ENCODE assay signal across 10 cellular contexts in the genomic region with DNA sequence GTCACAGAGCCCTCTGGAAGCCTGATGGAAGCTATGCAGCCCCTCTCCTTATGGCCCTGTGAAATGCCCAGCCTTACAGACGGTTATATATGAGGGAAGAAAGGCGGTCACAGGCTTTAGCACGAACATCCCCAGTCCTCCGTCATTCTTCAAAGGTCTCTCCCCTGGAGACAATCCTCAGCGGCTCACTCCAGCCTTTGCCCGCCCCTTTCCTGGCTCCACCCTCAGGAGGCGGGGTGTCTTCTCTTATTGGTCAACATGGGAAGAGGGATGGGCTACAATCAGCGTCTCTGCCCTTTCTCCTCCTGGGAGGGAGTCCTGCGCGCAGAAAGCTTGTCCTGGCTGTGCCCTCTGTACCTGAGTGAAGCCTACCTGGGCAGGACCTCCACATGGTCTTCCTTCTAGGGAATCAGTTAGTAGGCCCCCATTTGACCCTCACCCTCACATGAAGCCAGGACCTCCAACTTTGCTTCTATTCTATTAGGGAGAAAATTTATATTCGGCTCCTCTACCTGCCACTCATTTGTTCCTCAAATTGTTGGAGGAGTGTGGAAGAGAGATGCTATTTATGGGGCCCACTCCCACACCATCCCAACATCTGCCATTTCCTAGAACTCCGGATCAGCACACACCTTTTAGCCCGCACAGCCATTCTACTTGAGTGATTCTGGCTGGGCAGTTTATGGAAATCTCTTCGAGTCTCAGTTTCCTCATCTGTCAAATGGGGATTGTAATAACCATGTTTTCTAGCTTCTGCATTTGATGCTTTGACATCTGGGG.
DNase-seq lines count a peak whose midpoint lies in the region; ATAC-seq and TF ChIP-seq lines count a peak whose summit lies in the region.
"Had no signal": no experiment of that assay in that cellular context is flagged by ENCODE, and none has a peak within 500 bp of the region (broad histone marks: within the 10 kb centered on the region; RNA-seq: fewer than 3 reads in every experiment).

No MANE protein-coding gene starts in this region.

- H3K27me3 ChIP-seq in MM.1S (replicated peaks; ENCODE audit: insufficient read depth, low read length): peaks cover 66% of the 10 kb centered on the region

- H3K27ac ChIP-seq in MM.1S (ENCODE audit: low read length) (no peak overlapping the region), caudate nucleus (ENCODE audit: low read depth, low read length) (no peak overlapping the region)
- H3K27ac ChIP-seq: coronary artery had no signal

- no peaks in the 10 kb centered on the region for H3K79me2 ChIP-seq in MM.1S (ENCODE audit: low read length)

- H3K4me2 ChIP-seq in MM.1S (ENCODE audit: low read depth, low read length): no peak overlapping the region

- no peaks in the 10 kb centered on the region for H3F3A ChIP-seq in MM.1S (ENCODE audit: insufficient read depth, low read length)

- no peaks in the 10 kb centered on the region for H3K9me3 ChIP-seq in MM.1S (replicated peaks; ENCODE audit: insufficient read depth, low read length)

- no peak for ATAC-seq in GM19328 (IDR thresholded peaks at IDR 0.05; ENCODE audit: unreplicated experiment)
- ATAC-seq: left ventricle myocardium superior had no signal

- H2AFZ ChIP-seq in MM.1S (ENCODE audit: low read length): no peak overlapping the region

- H4K20me1 ChIP-seq in MM.1S (ENCODE audit: insufficient read depth, low read length): no peaks in the 10 kb centered on the region

- peak; percentile 31 to 43 for DNase-seq in activated CD4-positive, alpha-beta T cell treated with anti-CD3 and anti-CD28 coated beads, Interleukin-2, amount 50 U/mL, for 48 hours
- DNase-seq in activated CD4-positive, alpha-beta T cell treated with anti-CD3 and anti-CD28 coated beads for 4 hours: no peak
- peak; percentile 16 for DNase-seq in MM.1S
- DNase-seq in caudate nucleus (lab: John Stamatoyannopoulos, UW): peak in 43 of 61 donors; percentile 21 to 90 (median 64)
- DNase-seq in nucleus accumbens (lab: John Stamatoyannopoulos, UW): peak in 39 of 56 donors; percentile 10 to 78 (median 36)
- DNase-seq in DMS114 treated with DMSO at 0.1 percent for 48 hours (lab: John Stamatoyannopoulos, UW; ENCODE audit: unreplicated experiment): no peak
- no peak for DNase-seq in effector CD8-positive, alpha-beta T cell (lab: John Stamatoyannopoulos, UW)
- DNase-seq: left ventricle myocardium superior had no signal

- no peaks in the 10 kb centered on the region for H3K9me2 ChIP-seq in MM.1S (replicated peaks; ENCODE audit: insufficient read depth, low read length)

- no peaks in the 10 kb centered on the region for H3K4me1 ChIP-seq in MM.1S (ENCODE audit: low read length)

- no peak for TF ChIP-seq CTCF in MM.1S (IDR thresholded peaks at IDR 0.05; ENCODE audit: low read length)

- no peaks in the 10 kb centered on the region for H3K36me3 ChIP-seq in MM.1S (replicated peaks; ENCODE audit: insufficient read depth, low read length)

- no peak overlapping the region for H3K4me3 ChIP-seq in MM.1S (ENCODE audit: low read length)
- H3K4me3 ChIP-seq: coronary artery had no signal

- H3K9ac ChIP-seq in MM.1S (ENCODE audit: low read length): no peak overlapping the region

Comparison
In these comparisons a context has a peak if more than half of its experiments do, and no peak if none do; other contexts are left out.
1. DNase-seq: peak in activated CD4-positive, alpha-beta T cell treated with anti-CD3 and anti-CD28 coated beads, Interleukin-2, amount 50 U/mL, for 48 hours (2 of 2), MM.1S (single experiment), caudate nucleus (43 of 61) and nucleus accumbens (39 of 56); none in activated CD4-positive, alpha-beta T cell treated with anti-CD3 and anti-CD28 coated beads for 4 hours (0 of 2), DMS114 treated with DMSO at 0.1 percent for 48 hours (single experiment) and effector CD8-positive, alpha-beta T cell (single experiment).